ENCODE assay signal across 16 cellular contexts in the genomic region with DNA sequence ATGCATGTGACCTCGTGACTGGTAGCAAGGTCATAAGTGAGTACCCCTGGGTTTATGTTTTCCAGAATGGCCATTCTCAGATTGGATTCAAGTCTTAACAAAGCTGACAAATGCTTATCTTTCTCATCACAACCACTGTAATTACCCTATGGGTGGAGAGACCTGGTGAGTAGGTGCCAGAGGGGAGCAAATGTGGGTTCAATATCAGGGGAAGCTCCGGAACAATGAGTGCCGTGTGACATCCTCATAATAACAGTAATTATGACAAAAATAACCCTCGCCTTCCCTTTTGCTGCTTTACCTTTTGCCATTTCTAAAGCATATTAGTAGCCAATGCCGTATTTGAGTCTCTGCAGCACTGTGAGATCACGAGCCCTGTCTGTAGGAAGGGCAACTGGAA.
DNase-seq lines count a peak whose midpoint lies in the region; ATAC-seq and TF ChIP-seq lines count a peak whose summit lies in the region.
"Had no signal": no experiment of that assay in that cellular context is flagged by ENCODE, and none has a peak within 500 bp of the region (broad histone marks: within the 10 kb centered on the region; RNA-seq: fewer than 3 reads in every experiment).

No MANE protein-coding gene starts in this region.

- 71% methylated on average over 6 of the region's 6 CpGs for WGBS in esophagus muscularis mucosa

- no peak for TF ChIP-seq CTCF in esophagus muscularis mucosa (IDR thresholded peaks at IDR 0.05)

- no peak for TF ChIP-seq EP300 in esophagus muscularis mucosa (IDR thresholded peaks at IDR 0.05)

- no peaks in the 10 kb centered on the region for H3K27me3 ChIP-seq in esophagus muscularis mucosa

- DNase-seq in NCI-H2227 (lab: John Stamatoyannopoulos, UW; ENCODE audit: unreplicated experiment) (peak; percentile 42), NCI-H69 (lab: John Stamatoyannopoulos, UW) (peak; percentile 67), caudate nucleus (lab: John Stamatoyannopoulos, UW) (peak in 13 of 61 donors; percentile 18 to 73 (median 29)), putamen (ENCODE audit: low spot score) (peak; percentile 75), esophagus muscularis mucosa (ENCODE audit: extremely low spot score) (no peak), DMS153 (lab: John Stamatoyannopoulos, UW) (no peak)
- DNase-seq: Calu3; CD4-positive, CD25-positive, alpha-beta regulatory T cell; CD8-positive, alpha-beta T cell; DND-41; GDM1; GOT3 had no signal

- H3K9me3 ChIP-seq in esophagus muscularis mucosa, result no peaks in the 10 kb centered on the region
- H3K9me3 ChIP-seq: HAP-1 had no signal

- H3K27ac ChIP-seq in caudate nucleus (ENCODE audit: low read depth, low read length), result peak overlapping the region; percentile 81
- H3K27ac ChIP-seq in esophagus muscularis mucosa (replicated peaks in 1 of 4), result no peak overlapping the region
- H3K27ac ChIP-seq: C4-2B had no signal

- no peak overlapping the region for H3K4me3 ChIP-seq in esophagus muscularis mucosa
- H3K4me3 ChIP-seq: GM12878, HAP-1 had no signal

- no peaks in the 10 kb centered on the region for H3K36me3 ChIP-seq in esophagus muscularis mucosa
- H3K36me3 ChIP-seq: HAP-1 had no signal

- peaks cover 0 to 11% (median 2%) of the 10 kb centered on the region in 4 donors for H3K4me1 ChIP-seq in esophagus muscularis mucosa
- H3K4me1 ChIP-seq: HAP-1 had no signal

- TF ChIP-seq POLR2A in esophagus muscularis mucosa (IDR thresholded peaks at IDR 0.05; ENCODE audit: low read depth), result no peak

- ATAC-seq in GM21447 (IDR thresholded peaks at IDR 0.05; ENCODE audit: unreplicated experiment), result no peak
- ATAC-seq: CD8-positive, alpha-beta T cell; GM12878 had no signal

- intact Hi-C loops in esophagus muscularis mucosa (cut with DNase I), result no loop called here

Comparison
In these comparisons a context has a peak if more than half of its experiments do, and no peak if none do; other contexts are left out.
1. DNase-seq: peak in NCI-H2227 (single experiment), NCI-H69 (single experiment) and putamen (single experiment); none in esophagus muscularis mucosa (single experiment) and DMS153 (single experiment).